15 cellular contexts compared by ENCODE assay signal in the genomic region with DNA sequence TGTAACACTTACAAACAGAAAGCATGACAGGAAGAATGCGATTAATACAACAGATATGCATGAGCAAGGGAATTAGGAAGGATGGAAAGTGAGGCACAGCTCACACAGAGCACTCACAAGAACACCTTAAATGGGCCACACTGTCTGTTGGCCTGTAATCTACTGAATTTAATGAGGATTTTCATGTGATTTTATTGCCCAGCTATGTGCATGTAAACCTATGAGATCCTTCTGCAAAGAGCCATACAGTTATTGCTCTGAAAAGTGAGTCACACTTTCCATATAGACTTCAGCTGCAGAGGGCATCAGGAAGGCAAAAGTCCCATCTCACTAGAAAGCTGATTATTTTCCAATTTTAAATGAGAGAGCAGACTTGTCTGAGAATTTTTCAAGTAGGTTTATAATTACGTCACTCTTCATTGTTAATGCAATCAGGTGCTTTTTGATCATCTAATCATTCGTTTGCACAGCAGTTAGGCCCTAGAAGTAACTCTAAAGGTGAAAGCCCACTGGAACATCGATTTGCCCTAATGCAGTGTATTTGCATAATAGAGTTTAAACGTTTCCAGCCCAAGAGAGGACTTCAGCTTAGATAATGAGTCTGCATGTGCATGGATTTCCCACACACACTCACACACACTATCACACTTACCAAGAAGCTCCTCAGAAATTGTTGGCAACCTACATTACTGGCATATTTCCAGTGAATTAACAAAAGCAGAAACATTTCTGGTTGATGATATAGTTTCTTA.
DNase-seq lines count a peak whose midpoint lies in the region; TF ChIP-seq lines count a peak whose summit lies in the region.
"Had no signal": no experiment of that assay in that cellular context is flagged by ENCODE, and none has a peak within 500 bp of the region (broad histone marks: within the 10 kb centered on the region; RNA-seq: fewer than 3 reads in every experiment).

No MANE protein-coding gene starts in this region.

- H3K36me3 ChIP-seq in OCI-LY3 (replicated peaks; ENCODE audit: low read depth, low read length) (no peaks in the 10 kb centered on the region), neuron (ENCODE audit: insufficient read depth, low read length) (no peaks in the 10 kb centered on the region)

- no peaks in the 10 kb centered on the region for H3K79me2 ChIP-seq in OCI-LY3 (ENCODE audit: low read length)

- H2AFZ ChIP-seq in OCI-LY3 (ENCODE audit: low read depth, low read length) (peak overlapping the region; percentile 41; the same call in 1 of the 2 replicates), neuron (ENCODE audit: low read depth, low read length) (peak overlapping the region; percentile 24)

- H3K9me3 Mint-ChIP-seq in chondrocyte (ENCODE audit: low read depth), result no peaks in the 10 kb centered on the region

- H3K4me1 ChIP-seq in OCI-LY3 (ENCODE audit: low read length) (peaks cover 21% of the 10 kb centered on the region), neuron (ENCODE audit: insufficient read depth, low read length) (peaks cover 3% of the 10 kb centered on the region)

- peaks cover 16% of the 10 kb centered on the region for H3K4me1 Mint-ChIP-seq in chondrocyte (ENCODE audit: low read depth)
- H3K4me1 Mint-ChIP-seq: CD14-positive monocyte had no signal

- no peaks in the 10 kb centered on the region for H3K36me3 Mint-ChIP-seq in chondrocyte (ENCODE audit: low read depth)
- H3K36me3 Mint-ChIP-seq: CD14-positive monocyte had no signal

- no peak overlapping the region for H3K9ac ChIP-seq in OCI-LY3 (ENCODE audit: low read length)

- H3K9me3 ChIP-seq in OCI-LY3 (ENCODE audit: insufficient read depth, low read length) (no peaks in the 10 kb centered on the region; the same call in 1 of the 2 replicates), neuron (ENCODE audit: low read length) (no peaks in the 10 kb centered on the region)

- peak; percentile 32 for DNase-seq in LHCN-M2 (ENCODE audit: low read depth)
- DNase-seq in chondrocyte (ENCODE audit: low spot score), result no peak
- DNase-seq in activated T-cell treated with anti-CD3 and anti-CD28 coated beads for 4 hours, result no peak
- DNase-seq in DMS53 treated with DMSO at 0.1 percent for 48 hours (lab: John Stamatoyannopoulos, UW; ENCODE audit: unreplicated experiment), result no peak
- DNase-seq in Kasumi-1 (lab: John Stamatoyannopoulos, UW), result no peak
- DNase-seq in GM19240 (ENCODE audit: insufficient read length, low spot score), result no peak
- DNase-seq: activated CD8-positive, alpha-beta memory T cell treated with anti-CD3 and anti-CD28 coated beads, Interleukin-2, amount 50 U/mL, for 48 hours; foreskin melanocyte; KG1; mesendoderm; NCI-H2081 treated with DMSO at 0.1 percent for 48 hours had no signal

- no peak overlapping the region for H3K27ac Mint-ChIP-seq in chondrocyte (ENCODE audit: unreplicated experiment)
- H3K27ac Mint-ChIP-seq: CD14-positive monocyte; dendritic cell treated with granulocyte-macrophage colony-stimulating factor and Interleukin-4, amounts not matched to agents 40 ng/mL and 50 ng/mL, for 4 days had no signal

- no peak overlapping the region for H3K4me3 Mint-ChIP-seq in chondrocyte (ENCODE audit: unreplicated experiment)
- H3K4me3 Mint-ChIP-seq: CD14-positive monocyte; dendritic cell treated with granulocyte-macrophage colony-stimulating factor and Interleukin-4, amounts not matched to agents 40 ng/mL and 50 ng/mL, for 4 days had no signal

- no peaks in the 10 kb centered on the region for H4K20me1 ChIP-seq in OCI-LY3 (ENCODE audit: insufficient read depth, low read length)

- peak overlapping the region; percentile 32 for H3K4me2 ChIP-seq in OCI-LY3 (ENCODE audit: low read length)

- H3K27me3 Mint-ChIP-seq in chondrocyte (ENCODE audit: low read depth), result no peaks in the 10 kb centered on the region
- H3K27me3 Mint-ChIP-seq: dendritic cell treated with granulocyte-macrophage colony-stimulating factor and Interleukin-4, amounts not matched to agents 40 ng/mL and 50 ng/mL, for 4 days had no signal

- H3K27me3 ChIP-seq in OCI-LY3 (ENCODE audit: low read depth, low read length) (no peaks in the 10 kb centered on the region), neuron (ENCODE audit: insufficient read depth, low read length) (no peaks in the 10 kb centered on the region)

- peak overlapping the region; percentile 23; the same call in 1 of the 2 replicates for H3K27ac ChIP-seq in OCI-LY3 (ENCODE audit: low read length)

- no peak for TF ChIP-seq CTCF in OCI-LY3 (IDR thresholded peaks at IDR 0.05; ENCODE audit: low read depth, low read length)
- TF ChIP-seq CTCF in chondrocyte (IDR thresholded peaks at IDR 0.05), result peak; percentile 11

- H3K4me3 ChIP-seq in OCI-LY3 (ENCODE audit: low read length) (0 out of 2 replicates have a peak overlapping the region, but pooled peaks have one; percentile 3), neuron (ENCODE audit: low read length) (no peak overlapping the region)
